1 cellular context compared by ENCODE assay signal in genomic region chr20:36835453-36836198, GRCh38.
A peak's percentile ranks its signal among the peaks of the same experiment; 100 is the strongest.
TF ChIP-seq lines count a peak whose summit lies in the region.

No MANE protein-coding gene starts in this region.

TF ChIP-seq in HEK293, 187 proteins besides CTCF, POLR2A, EP300 and RAD21 (continued from another document and continues in another):
- no peak; the same call in 1 of the 2 replicates for TF ChIP-seq SP7 (tag by site-specific recombination; IDR thresholded peaks at IDR 0.05)
- no peak for TF ChIP-seq BCL11B (tag by site-specific recombination; IDR thresholded peaks at IDR 0.05; ENCODE audit: low read depth)
- TF ChIP-seq ZNF140 (tag by site-specific recombination; IDR thresholded peaks at IDR 0.05): no peak
- TF ChIP-seq ZSCAN23 (tag by site-specific recombination; IDR thresholded peaks at IDR 0.05): no peak
- no peak for TF ChIP-seq ZNF23 (tag by site-specific recombination; IDR thresholded peaks at IDR 0.05; ENCODE audit: borderline replicate concordance)
- no peak for TF ChIP-seq ZNF776 (tag by site-specific recombination; IDR thresholded peaks at IDR 0.05; ENCODE audit: borderline replicate concordance)
- TF ChIP-seq ZNF324 (tag by site-specific recombination; IDR thresholded peaks at IDR 0.05): no peak
- no peak for TF ChIP-seq ZNF112 (tag by site-specific recombination; IDR thresholded peaks at IDR 0.05)
- TF ChIP-seq, protein P1, sequence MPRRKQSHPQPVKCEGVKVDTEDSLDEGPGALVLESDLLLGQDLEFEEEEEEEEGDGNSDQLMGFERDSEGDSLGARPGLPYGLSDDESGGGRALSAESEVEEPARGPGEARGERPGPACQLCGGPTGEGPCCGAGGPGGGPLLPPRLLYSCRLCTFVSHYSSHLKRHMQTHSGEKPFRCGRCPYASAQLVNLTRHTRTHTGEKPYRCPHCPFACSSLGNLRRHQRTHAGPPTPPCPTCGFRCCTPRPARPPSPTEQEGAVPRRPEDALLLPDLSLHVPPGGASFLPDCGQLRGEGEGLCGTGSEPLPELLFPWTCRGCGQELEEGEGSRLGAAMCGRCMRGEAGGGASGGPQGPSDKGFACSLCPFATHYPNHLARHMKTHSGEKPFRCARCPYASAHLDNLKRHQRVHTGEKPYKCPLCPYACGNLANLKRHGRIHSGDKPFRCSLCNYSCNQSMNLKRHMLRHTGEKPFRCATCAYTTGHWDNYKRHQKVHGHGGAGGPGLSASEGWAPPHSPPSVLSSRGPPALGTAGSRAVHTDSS (tag by site-specific recombination; IDR thresholded peaks at IDR 0.05): no peak
- TF ChIP-seq ZNF660 (tag by site-specific recombination; IDR thresholded peaks at IDR 0.05): no peak
- no peak for TF ChIP-seq ZNF692 (tag by site-specific recombination; IDR thresholded peaks at IDR 0.05)
- TF ChIP-seq, protein P2, sequence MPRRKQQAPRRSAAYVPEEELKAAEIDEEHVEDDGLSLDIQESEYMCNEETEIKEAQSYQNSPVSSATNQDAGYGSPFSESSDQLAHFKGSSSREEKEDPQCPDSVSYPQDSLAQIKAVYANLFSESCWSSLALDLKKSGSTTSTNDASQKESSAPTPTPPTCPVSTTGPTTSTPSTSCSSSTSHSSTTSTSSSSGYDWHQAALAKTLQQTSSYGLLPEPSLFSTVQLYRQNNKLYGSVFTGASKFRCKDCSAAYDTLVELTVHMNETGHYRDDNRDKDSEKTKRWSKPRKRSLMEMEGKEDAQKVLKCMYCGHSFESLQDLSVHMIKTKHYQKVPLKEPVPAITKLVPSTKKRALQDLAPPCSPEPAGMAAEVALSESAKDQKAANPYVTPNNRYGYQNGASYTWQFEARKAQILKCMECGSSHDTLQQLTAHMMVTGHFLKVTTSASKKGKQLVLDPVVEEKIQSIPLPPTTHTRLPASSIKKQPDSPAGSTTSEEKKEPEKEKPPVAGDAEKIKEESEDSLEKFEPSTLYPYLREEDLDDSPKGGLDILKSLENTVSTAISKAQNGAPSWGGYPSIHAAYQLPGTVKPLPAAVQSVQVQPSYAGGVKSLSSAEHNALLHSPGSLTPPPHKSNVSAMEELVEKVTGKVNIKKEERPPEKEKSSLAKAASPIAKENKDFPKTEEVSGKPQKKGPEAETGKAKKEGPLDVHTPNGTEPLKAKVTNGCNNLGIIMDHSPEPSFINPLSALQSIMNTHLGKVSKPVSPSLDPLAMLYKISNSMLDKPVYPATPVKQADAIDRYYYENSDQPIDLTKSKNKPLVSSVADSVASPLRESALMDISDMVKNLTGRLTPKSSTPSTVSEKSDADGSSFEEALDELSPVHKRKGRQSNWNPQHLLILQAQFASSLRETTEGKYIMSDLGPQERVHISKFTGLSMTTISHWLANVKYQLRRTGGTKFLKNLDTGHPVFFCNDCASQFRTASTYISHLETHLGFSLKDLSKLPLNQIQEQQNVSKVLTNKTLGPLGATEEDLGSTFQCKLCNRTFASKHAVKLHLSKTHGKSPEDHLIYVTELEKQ (tag by site-specific recombination; IDR thresholded peaks at IDR 0.05; ENCODE audit: borderline replicate concordance): no peak
- TF ChIP-seq ZNF707 (tag by site-specific recombination; IDR thresholded peaks at IDR 0.05): no peak
- peak; percentile 83 for TF ChIP-seq SP3 (tag by site-specific recombination; IDR thresholded peaks at IDR 0.05)
- TF ChIP-seq ZXDB (tag by site-specific recombination; IDR thresholded peaks at IDR 0.05): 0 out of 2 replicates have a peak, but pooled peaks have one; percentile 24
- TF ChIP-seq ZFHX2 (tag by site-specific recombination; conservative IDR thresholded peaks at IDR 0.05): peak; percentile 83
- TF ChIP-seq ZIC2 (tag by site-specific recombination; IDR thresholded peaks at IDR 0.05): no peak; the same call in 1 of the 2 replicates
- no peak for TF ChIP-seq ZNF169 (tag by site-specific recombination; IDR thresholded peaks at IDR 0.05)
- no peak for TF ChIP-seq ZNF792 (tag by site-specific recombination; IDR thresholded peaks at IDR 0.05)
- TF ChIP-seq RBAK (tag by site-specific recombination; IDR thresholded peaks at IDR 0.05): no peak
- TF ChIP-seq ZNF239 (tag by site-specific recombination; IDR thresholded peaks at IDR 0.05): no peak
- no peak for TF ChIP-seq PRDM4 (tag by site-specific recombination; IDR thresholded peaks at IDR 0.05)
- TF ChIP-seq ZNF214 (tag by site-specific recombination; IDR thresholded peaks at IDR 0.05; ENCODE audit: borderline replicate concordance): no peak
- no peak for TF ChIP-seq ZNF670 (tag by site-specific recombination; IDR thresholded peaks at IDR 0.05; ENCODE audit: low read depth)
- TF ChIP-seq GFI1B (tag by site-specific recombination; IDR thresholded peaks at IDR 0.05): no peak
- TF ChIP-seq, protein P3, sequence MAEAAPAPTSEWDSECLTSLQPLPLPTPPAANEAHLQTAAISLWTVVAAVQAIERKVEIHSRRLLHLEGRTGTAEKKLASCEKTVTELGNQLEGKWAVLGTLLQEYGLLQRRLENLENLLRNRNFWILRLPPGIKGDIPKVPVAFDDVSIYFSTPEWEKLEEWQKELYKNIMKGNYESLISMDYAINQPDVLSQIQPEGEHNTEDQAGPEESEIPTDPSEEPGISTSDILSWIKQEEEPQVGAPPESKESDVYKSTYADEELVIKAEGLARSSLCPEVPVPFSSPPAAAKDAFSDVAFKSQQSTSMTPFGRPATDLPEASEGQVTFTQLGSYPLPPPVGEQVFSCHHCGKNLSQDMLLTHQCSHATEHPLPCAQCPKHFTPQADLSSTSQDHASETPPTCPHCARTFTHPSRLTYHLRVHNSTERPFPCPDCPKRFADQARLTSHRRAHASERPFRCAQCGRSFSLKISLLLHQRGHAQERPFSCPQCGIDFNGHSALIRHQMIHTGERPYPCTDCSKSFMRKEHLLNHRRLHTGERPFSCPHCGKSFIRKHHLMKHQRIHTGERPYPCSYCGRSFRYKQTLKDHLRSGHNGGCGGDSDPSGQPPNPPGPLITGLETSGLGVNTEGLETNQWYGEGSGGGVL (tag by site-specific recombination; IDR thresholded peaks at IDR 0.05): peak; percentile 77; the same call in 1 of the 2 replicates
- no peak for TF ChIP-seq ZSCAN16 (tag by site-specific recombination; IDR thresholded peaks at IDR 0.05)
- TF ChIP-seq WT1 (tag by site-specific recombination; IDR thresholded peaks at IDR 0.05): peak; percentile 51; the same call in 1 of the 2 replicates
- no peak for TF ChIP-seq SCRT2 (tag by site-specific recombination; IDR thresholded peaks at IDR 0.05)
- no peak for TF ChIP-seq ZNF248 (tag by site-specific recombination; IDR thresholded peaks at IDR 0.05)
- TF ChIP-seq ZFP69B (tag by site-specific recombination; IDR thresholded peaks at IDR 0.05): no peak
- no peak for TF ChIP-seq ZNF175 (tag by site-specific recombination; IDR thresholded peaks at IDR 0.05)
- no peak for TF ChIP-seq ZNF426 (tag by site-specific recombination; IDR thresholded peaks at IDR 0.05)
- TF ChIP-seq GLIS2 (tag by site-specific recombination; IDR thresholded peaks at IDR 0.05): peak; percentile 83
- TF ChIP-seq ZNF501 (tag by site-specific recombination; IDR thresholded peaks at IDR 0.05): no peak
- peak; percentile 23; the same call in 1 of the 2 replicates for TF ChIP-seq KLF17 (tag by site-specific recombination; IDR thresholded peaks at IDR 0.05)
- no peak for TF ChIP-seq ZNF16 (tag by site-specific recombination; IDR thresholded peaks at IDR 0.05; ENCODE audit: low read depth)
- TF ChIP-seq, protein P4, sequence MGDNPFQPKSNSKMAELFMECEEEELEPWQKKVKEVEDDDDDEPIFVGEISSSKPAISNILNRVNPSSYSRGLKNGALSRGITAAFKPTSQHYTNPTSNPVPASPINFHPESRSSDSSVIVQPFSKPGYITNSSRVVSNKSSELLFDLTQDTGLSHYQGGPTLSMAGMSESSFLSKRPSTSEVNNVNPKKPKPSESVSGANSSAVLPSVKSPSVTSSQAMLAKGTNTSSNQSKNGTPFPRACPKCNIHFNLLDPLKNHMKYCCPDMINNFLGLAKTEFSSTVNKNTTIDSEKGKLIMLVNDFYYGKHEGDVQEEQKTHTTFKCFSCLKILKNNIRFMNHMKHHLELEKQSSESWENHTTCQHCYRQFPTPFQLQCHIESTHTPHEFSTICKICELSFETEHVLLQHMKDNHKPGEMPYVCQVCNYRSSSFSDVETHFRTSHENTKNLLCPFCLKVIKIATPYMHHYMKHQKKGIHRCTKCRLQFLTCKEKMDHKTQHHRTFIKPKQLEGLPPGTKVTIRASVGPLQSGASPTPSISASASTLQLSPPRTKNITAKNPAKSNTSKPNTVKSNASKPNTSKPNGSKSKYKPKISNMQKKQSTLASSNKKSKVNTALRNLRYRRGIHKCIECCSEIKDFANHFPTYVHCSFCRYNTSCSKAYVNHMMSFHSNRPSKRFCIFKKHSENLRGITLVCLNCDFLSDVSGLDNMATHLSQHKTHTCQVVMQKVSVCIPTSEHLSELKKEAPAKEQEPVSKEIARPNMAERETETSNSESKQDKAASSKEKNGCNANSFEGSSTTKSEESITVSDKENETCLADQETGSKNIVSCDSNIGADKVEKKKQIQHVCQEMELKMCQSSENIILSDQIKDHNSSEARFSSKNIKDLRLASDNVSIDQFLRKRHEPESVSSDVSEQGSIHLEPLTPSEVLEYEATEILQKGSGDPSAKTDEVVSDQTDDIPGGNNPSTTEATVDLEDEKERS (tag by site-specific recombination; IDR thresholded peaks at IDR 0.05): no peak
- no peak for TF ChIP-seq ZBTB49 (tag by site-specific recombination; IDR thresholded peaks at IDR 0.05; ENCODE audit: low read depth)
- no peak for TF ChIP-seq ZNF37A (tag by site-specific recombination; IDR thresholded peaks at IDR 0.05)
- no peak for TF ChIP-seq ZNF354C (tag by site-specific recombination; IDR thresholded peaks at IDR 0.05; ENCODE audit: borderline replicate concordance, low read depth)
- no peak for TF ChIP-seq ZNF211 (tag by site-specific recombination; IDR thresholded peaks at IDR 0.05; ENCODE audit: low read depth)
- TF ChIP-seq, protein P5, sequence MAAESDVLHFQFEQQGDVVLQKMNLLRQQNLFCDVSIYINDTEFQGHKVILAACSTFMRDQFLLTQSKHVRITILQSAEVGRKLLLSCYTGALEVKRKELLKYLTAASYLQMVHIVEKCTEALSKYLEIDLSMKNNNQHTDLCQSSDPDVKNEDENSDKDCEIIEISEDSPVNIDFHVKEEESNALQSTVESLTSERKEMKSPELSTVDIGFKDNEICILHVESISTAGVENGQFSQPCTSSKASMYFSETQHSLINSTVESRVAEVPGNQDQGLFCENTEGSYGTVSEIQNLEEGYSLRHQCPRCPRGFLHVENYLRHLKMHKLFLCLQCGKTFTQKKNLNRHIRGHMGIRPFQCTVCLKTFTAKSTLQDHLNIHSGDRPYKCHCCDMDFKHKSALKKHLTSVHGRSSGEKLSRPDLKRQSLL (tag by site-specific recombination; IDR thresholded peaks at IDR 0.05): peak; percentile 96
